In the genomic region with DNA sequence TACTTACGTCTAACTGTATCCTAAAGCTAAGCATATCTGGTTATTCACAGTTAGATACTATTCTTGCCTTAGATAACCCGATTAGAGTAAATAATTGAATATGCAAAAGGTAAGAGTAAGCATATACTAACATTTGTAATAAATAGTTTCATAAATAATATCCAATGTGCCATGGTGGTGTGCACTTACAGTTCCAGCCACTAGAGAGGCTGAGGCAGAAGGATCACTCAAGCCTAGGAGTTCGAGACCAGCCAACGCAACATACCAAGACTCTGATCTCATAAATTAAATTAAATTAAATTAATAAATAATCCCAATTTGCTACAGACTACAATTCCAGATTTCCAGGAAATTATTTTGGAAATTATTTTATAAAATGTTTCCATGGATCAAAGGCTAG, we compare ENCODE assay signal across 1 cellular context.
TF ChIP-seq lines count a peak whose summit lies in the region.

No MANE protein-coding gene starts in this region.

TF ChIP-seq in HEK293T, 16 proteins besides CTCF, POLR2A, EP300 and RAD21:
- TF ChIP-seq ELF4 (IDR thresholded peaks at IDR 0.05) (0 out of 2 replicates have a peak, but pooled peaks have one; percentile 18), FOXK2 (IDR thresholded peaks at IDR 0.05) (no peak)
